In genomic region chr10:133265052-133265451, GRCh38 we compare ENCODE assay signal across 7 cellular contexts. TPM values are rescaled to one million over a fixed set of nuclear protein-coding genes. Genes with fewer than 3 reads are reported as not detected.
"Had no signal": no experiment of that assay in that cellular context is flagged by ENCODE, and none has a peak within 500 bp of the region (broad histone marks: within the 10 kb centered on the region; RNA-seq: fewer than 3 reads in every experiment).

No MANE protein-coding gene starts in this region.

RNA-seq across cellular contexts. Expression of gene VENTX, which starts 27.4 kb away (rescaled TPM):
- total RNA-seq: activated naive CD8-positive, alpha-beta T cell treated with anti-CD3 and anti-CD28 coated beads for 36 hours; activated T-cell treated with anti-CD3 and anti-CD28 coated beads, Interleukin-2, amount 50 U/mL, for 4 hours; cardiac muscle cell; RPMI7951 had no signal
- polyA plus RNA-seq: cardiac muscle cell had no signal

RNA-seq across cellular contexts. Expression of gene UTF1, which starts 35.0 kb away (rescaled TPM):
- total RNA-seq: activated naive CD8-positive, alpha-beta T cell treated with anti-CD3 and anti-CD28 coated beads for 36 hours; ascending aorta; cardiac muscle cell; RPMI7951; SJCRH30 had no signal
- polyA plus RNA-seq: adipose tissue, cardiac muscle cell had no signal
